8 cellular contexts compared by ENCODE assay signal in genomic region chr16:83807710-83808572, GRCh38. TPM values are rescaled to one million over a fixed set of nuclear protein-coding genes. Genes with fewer than 3 reads are reported as not detected.
DNase-seq lines count a peak whose midpoint lies in the region; ATAC-seq and TF ChIP-seq lines count a peak whose summit lies in the region.

Gene HSBP1 (plus strand): TSS chr16:83807978. CDS start chr16:83808077, 99 bp downstream.

- TF ChIP-seq POLR2A in spleen (IDR thresholded peaks at IDR 0.05), result no peak

- no peaks in the 10 kb centered on the region for H3K27me3 Mint-ChIP-seq in activated B cell treated with CpG ODN at 0.5 μM for 24 hours

- POLR2A ChIA-PET in activated B cell treated with CpG ODN at 0.5 μM for 24 hours (lab: Charles Lee), result interaction anchor here (0.6 to 2.8 kb wide), 7 partner anchors 16 to 325 kb away, joined by 3 to 11 read pairs (median 4); partner anchors contain the start of genes MBTPS1 and MLYCD

- H3K4me3 Mint-ChIP-seq in activated B cell treated with CpG ODN at 0.5 μM for 24 hours, result peak within 1 kb of the TSS; percentile 97

- H3K27ac ChIP-seq in spleen, result peak within 1 kb of the TSS; percentile 77 to 96 (median 91)

- peaks cover 64% of the 10 kb centered on the region for H3K4me1 Mint-ChIP-seq in activated B cell treated with CpG ODN at 0.5 μM for 24 hours

- H3K4me3 ChIP-seq in AG09309 (ENCODE audit: control insufficient read depth, low read depth, low read length) (peak within 1 kb of the TSS; percentile 95), cardiac fibroblast (replicated peaks in 1 of 2; ENCODE audit: low read depth in 2 of 2, low read length in 2 of 2) (peak within 1 kb of the TSS; percentile 82 to 93), spleen (peak within 1 kb of the TSS; percentile 77 to 98 (median 86))

- H3K9me3 ChIP-seq in spleen, result no peaks in the 10 kb centered on the region

- peaks cover 0 to 40% (median 14%) of the 10 kb centered on the region in 6 donors for H3K36me3 ChIP-seq in spleen

- CTCF ChIA-PET in activated B cell treated with CpG ODN at 0.5 μM for 24 hours (lab: Charles Lee), result interaction anchor here (1.2 kb wide), 1 partner anchor 16 kb away, joined by 3 read pairs; no protein-coding TSS in a partner anchor

- H3K27me3 ChIP-seq in spleen (replicated peaks in 1 of 7), result no peaks in the 10 kb centered on the region

- intact Hi-C loops in activated B cell treated with CpG ODN at 0.5 μM for 24 hours (cut with micrococcal nuclease), result loop anchor here (1.0 to 10.0 kb wide), 8 partner anchors 39 to 1747 kb away; partner anchors contain the start of genes DNAAF1, HSDL1, KIAA0513 and MEAK7
- intact Hi-C loops in spleen (cut with DNase I; ENCODE audit: low total_unique reads), result no loop called here

- peaks cover 45% of the 10 kb centered on the region for H3K36me3 Mint-ChIP-seq in activated B cell treated with CpG ODN at 0.5 μM for 24 hours (ENCODE audit: low read depth)

- TF ChIP-seq CTCF in AG09309 (IDR thresholded peaks at IDR 0.05; ENCODE audit: control insufficient read depth, insufficient read depth, low read depth, low read length, missing control alignments), result no peak
- TF ChIP-seq CTCF in activated B cell treated with CpG ODN at 0.5 μM for 24 hours (IDR thresholded peaks at IDR 0.05), result no peak
- TF ChIP-seq CTCF in cardiac fibroblast (IDR thresholded peaks at IDR 0.05; ENCODE audit: low read depth, low read length), result no peak
- TF ChIP-seq CTCF in spleen (IDR thresholded peaks at IDR 0.05 in 8 of 11, conservative IDR thresholded peaks at IDR 0.05 in 3 of 11), result peak in 5 of 11 experiments; percentile 6 to 53 (median 45)

- H3K4me1 ChIP-seq in spleen, result peaks cover 27 to 87% (median 48%) of the 10 kb centered on the region in 6 donors

- DNase-seq in AG09309 (ENCODE audit: low read depth) (peak; percentile 56), NCI-H345 treated with DMSO at 0.1 percent for 48 hours (lab: John Stamatoyannopoulos, UW; ENCODE audit: unreplicated experiment) (peak; percentile 60), activated B cell treated with CpG ODN at 0.5 μM for 24 hours (peak; percentile 87), cardiac fibroblast (ENCODE audit: low read depth in 2 of 2) (peak; percentile 92 to 93), inferior parietal cortex (ENCODE audit: extremely low spot score) (peak; percentile 92), spleen (peak; percentile 99)

- H3K27ac Mint-ChIP-seq in activated B cell treated with CpG ODN at 0.5 μM for 24 hours, result peak within 1 kb of the TSS; percentile 94

- H3K9me3 Mint-ChIP-seq in activated B cell treated with CpG ODN at 0.5 μM for 24 hours, result peaks cover 2% of the 10 kb centered on the region

- ATAC-seq in GM18909 (IDR thresholded peaks at IDR 0.05; ENCODE audit: poor library complexity, unreplicated experiment), result peak; percentile 93
- peak; percentile 95 for ATAC-seq in HG03159 (IDR thresholded peaks at IDR 0.05; ENCODE audit: unreplicated experiment)
- peak; percentile 95 for ATAC-seq in activated B cell treated with CpG ODN at 0.5 μM for 24 hours (ENCODE audit: low read depth)

- 1 to 3% (median 2%) methylated on average over 56 to 76 of the region's 76 CpGs for WGBS in spleen, 5 donors

RNA-seq across cellular contexts. Expression of gene HSBP1, which starts in this region (rescaled TPM):
- total RNA-seq in activated B cell treated with CpG ODN at 0.5 μM for 24 hours (49.8 and 54.0 TPM in 2 replicates), spleen (10 to 100 TPM; 11.0 to 68.5 (median 61.6) TPM)
- 10 to 100 TPM; 27.9 to 47.0 (median 30.4) TPM for polyA plus RNA-seq in spleen

Comparison
In these comparisons a context has a peak if more than half of its experiments do, and no peak if none do; other contexts are left out.
1. Peak in every context shown above with its lines: DNase-seq, ATAC-seq, H3K4me3 ChIP-seq and H3K27ac ChIP-seq.